In the genomic region with DNA sequence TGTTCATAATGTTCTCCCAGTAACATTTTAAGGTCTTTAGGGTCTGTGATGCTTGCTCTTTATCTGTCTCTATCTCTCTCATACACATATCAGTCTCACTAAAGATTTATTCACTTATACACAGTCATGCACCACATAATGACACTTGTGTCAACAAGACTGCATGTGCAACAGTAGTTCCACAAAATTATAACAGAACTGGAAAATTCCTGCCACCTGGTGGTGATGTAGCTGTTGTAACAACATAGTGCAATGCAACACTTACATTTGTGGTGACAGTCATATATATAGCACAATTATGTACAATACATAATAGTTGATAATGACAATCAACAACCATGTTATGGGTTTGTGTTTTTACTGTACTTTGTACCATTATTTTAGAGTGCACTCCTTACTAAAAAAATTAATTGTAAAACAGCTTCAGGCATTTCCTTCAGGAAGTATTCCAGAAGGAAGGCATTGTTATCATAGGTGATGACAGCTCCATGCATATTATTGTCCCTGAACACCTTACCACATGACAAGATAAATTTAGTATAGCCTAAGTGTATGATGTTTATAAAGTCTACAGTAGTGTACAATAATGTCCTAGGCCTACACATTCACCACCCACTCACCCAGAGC, we compare ENCODE assay signal across 8 cellular contexts.
A peak's percentile ranks its signal among the peaks of the same experiment; 100 is the strongest.
DNase-seq lines count a peak whose midpoint lies in the region; ATAC-seq lines count a peak whose summit lies in the region.

No MANE protein-coding gene starts in this region.

- no peak for ATAC-seq in HG03378 (IDR thresholded peaks at IDR 0.05; ENCODE audit: unreplicated experiment)
- no peak for ATAC-seq in GM18520 (IDR thresholded peaks at IDR 0.05; ENCODE audit: unreplicated experiment)

- peak; percentile 25 for DNase-seq in EL
- DNase-seq in Kasumi-1 (lab: John Stamatoyannopoulos, UW): peak; percentile 52 to 56
- DNase-seq in SW480 (ENCODE audit: low spot score): peak; percentile 54
- peak; percentile 62 for DNase-seq in left kidney (ENCODE audit: low read depth, low spot score)
- DNase-seq in hepatic stellate cell (ENCODE audit: low spot score): no peak
- no peak for DNase-seq in activated naive CD4-positive, alpha-beta T cell treated with Interleukin-2 at 50 U/mL for 16 hours

Comparison
In these comparisons a context has a peak if more than half of its experiments do, and no peak if none do; other contexts are left out.
1. DNase-seq: peak in EL (single experiment), Kasumi-1 (2 of 2), SW480 (single experiment) and left kidney (single experiment); none in hepatic stellate cell (single experiment) and activated naive CD4-positive, alpha-beta T cell treated with Interleukin-2 at 50 U/mL for 16 hours (single experiment).